Comparison of ENCODE assay signal across 10 cellular contexts in the genomic region with DNA sequence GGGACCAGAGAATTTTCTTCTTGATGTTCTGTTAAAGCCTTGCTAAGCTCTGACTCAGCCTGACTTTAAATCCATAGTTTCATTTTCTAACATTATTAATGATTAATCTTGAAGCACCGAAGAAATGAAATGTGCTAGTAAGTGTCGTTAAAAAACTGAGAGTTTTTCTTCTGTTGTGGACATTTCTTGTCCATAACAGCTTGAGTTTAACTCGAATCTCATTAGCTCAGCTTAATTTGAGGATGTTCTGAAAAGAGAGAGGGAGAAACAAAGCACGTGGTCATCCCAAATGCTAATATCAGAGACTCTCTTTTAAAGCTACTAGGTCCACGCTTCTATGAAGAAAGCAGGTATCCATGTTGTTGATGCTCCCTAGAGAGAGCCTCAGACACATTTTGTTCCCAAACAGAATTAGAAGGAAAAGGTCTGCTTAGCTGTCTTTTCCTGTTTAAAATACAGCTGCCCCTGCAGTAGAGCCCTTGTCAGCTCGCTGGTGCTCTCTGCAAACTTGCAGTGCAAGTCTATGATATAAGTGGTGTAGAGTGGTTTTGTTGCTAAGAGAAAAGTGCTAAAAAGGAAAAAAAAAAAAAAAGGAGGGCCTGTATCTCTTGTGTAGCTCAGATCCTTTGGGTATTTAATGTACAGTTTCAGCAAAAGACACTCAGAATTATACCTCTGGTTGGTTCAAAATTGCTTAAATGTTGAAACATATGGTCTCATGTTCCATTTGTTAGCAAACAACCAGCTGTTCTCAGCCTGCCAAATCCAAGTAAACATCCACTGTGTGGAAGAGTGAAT.
DNase-seq lines count a peak whose midpoint lies in the region; ATAC-seq and TF ChIP-seq lines count a peak whose summit lies in the region.
"Had no signal": no experiment of that assay in that cellular context is flagged by ENCODE, and none has a peak within 500 bp of the region (broad histone marks: within the 10 kb centered on the region; RNA-seq: fewer than 3 reads in every experiment).

No MANE protein-coding gene starts in this region.

- no TSS peak for BruUV-seq in Panc1 (replicated peaks; lab: Mats Ljungman, UMichigan)

- H3K4me1 ChIP-seq in Panc1 (ENCODE audit: control insufficient read depth, insufficient read depth, low read length) = peaks cover 27% of the 10 kb centered on the region

- DNase-seq in DMS79 (lab: John Stamatoyannopoulos, UW) = peak; percentile 87
- DNase-seq in Panc1 (ENCODE audit: low read depth, low spot score) = no peak
- peak; percentile 38 for DNase-seq in globus pallidus (ENCODE audit: low spot score)
- DNase-seq in pons (ENCODE audit: low spot score) = peak; percentile 64
- no peak for DNase-seq in epidermal melanocyte (ENCODE audit: insufficient read length, low spot score)
- DNase-seq in HuH-7.5 (ENCODE audit: low spot score) = no peak
- no peak for DNase-seq in OCI-M1 (lab: John Stamatoyannopoulos, UW)
- DNase-seq: activated naive CD4-positive, alpha-beta T cell treated with anti-CD3 and anti-CD28 coated beads, Interleukin-2, amount 50 U/mL, for 16 hours had no signal

- no peaks in the 10 kb centered on the region for H3K27me3 ChIP-seq in Panc1 (ENCODE audit: control insufficient read depth, insufficient read depth, low read length)

- ATAC-seq in Panc1 (no peak), GM18519 (IDR thresholded peaks at IDR 0.05; ENCODE audit: low FRiP score, unreplicated experiment) (no peak)

- peak overlapping the region; percentile 73 for H3K27ac ChIP-seq in Panc1 (ENCODE audit: low read length)
- H3K27ac ChIP-seq: HL-60 had no signal

- no peak overlapping the region for H3K4me3 ChIP-seq in Panc1 (ENCODE audit: low read depth in 2 of 2, low read length in 2 of 2)

- POLR2A ChIA-PET in Panc1 (lab: Charles Lee) = interaction anchor here (0.7 kb wide), 1 partner anchor 18 kb away, joined by 11 read pairs; no protein-coding TSS in a partner anchor

- H3K9me3 ChIP-seq in Panc1 (ENCODE audit: control insufficient read depth, insufficient read depth, low read depth, low read length) = no peaks in the 10 kb centered on the region

- intact Hi-C loops in Panc1 (cut with micrococcal nuclease; ENCODE audit: unreplicated experiment) = no loop called here

- H3K36me3 ChIP-seq in Panc1 (ENCODE audit: control insufficient read depth, insufficient read depth, low read length) = no peaks in the 10 kb centered on the region

- CTCF ChIA-PET in Panc1 (lab: Charles Lee) = no interaction called here

- in situ Hi-C loops in Panc1 (cut with HindIII; ENCODE audit: low pct_unique_long_range_greater_than_20kb, low sequenced_read_pairs) = no loop called here

- TF ChIP-seq CTCF in Panc1 (IDR thresholded peaks at IDR 0.05) = no peak

Comparison
In these comparisons a context has a peak if more than half of its experiments do, and no peak if none do; other contexts are left out.
1. DNase-seq: peak in DMS79 (single experiment), globus pallidus (single experiment) and pons (single experiment); none in Panc1 (single experiment), epidermal melanocyte (single experiment), HuH-7.5 (single experiment) and OCI-M1 (single experiment).